Comparison of ENCODE assay signal across 1 cellular context in genomic region chr14:77469539-77469938, GRCh38.
TF ChIP-seq lines count a peak whose summit lies in the region.

No MANE protein-coding gene starts in this region.

TF ChIP-seq in K562, 482 proteins besides CTCF, POLR2A, EP300 and RAD21:
- TF ChIP-seq POLR2AphosphoS5 (IDR thresholded peaks at IDR 0.05; ENCODE audit: control insufficient read depth, insufficient read depth, low read depth, low read length) (peak; percentile 27; the same call in 1 of the 2 replicates), SUPT5H (IDR thresholded peaks at IDR 0.05) (0 out of 2 replicates have a peak, but pooled peaks have one; percentile 23), ATF3 (IDR thresholded peaks at IDR 0.05) (no peak), ATF3 (CRISPR knock-in tag; conservative IDR thresholded peaks at IDR 0.05) (no peak)
